Comparison of ENCODE assay signal across 1 cellular context in the genomic region with DNA sequence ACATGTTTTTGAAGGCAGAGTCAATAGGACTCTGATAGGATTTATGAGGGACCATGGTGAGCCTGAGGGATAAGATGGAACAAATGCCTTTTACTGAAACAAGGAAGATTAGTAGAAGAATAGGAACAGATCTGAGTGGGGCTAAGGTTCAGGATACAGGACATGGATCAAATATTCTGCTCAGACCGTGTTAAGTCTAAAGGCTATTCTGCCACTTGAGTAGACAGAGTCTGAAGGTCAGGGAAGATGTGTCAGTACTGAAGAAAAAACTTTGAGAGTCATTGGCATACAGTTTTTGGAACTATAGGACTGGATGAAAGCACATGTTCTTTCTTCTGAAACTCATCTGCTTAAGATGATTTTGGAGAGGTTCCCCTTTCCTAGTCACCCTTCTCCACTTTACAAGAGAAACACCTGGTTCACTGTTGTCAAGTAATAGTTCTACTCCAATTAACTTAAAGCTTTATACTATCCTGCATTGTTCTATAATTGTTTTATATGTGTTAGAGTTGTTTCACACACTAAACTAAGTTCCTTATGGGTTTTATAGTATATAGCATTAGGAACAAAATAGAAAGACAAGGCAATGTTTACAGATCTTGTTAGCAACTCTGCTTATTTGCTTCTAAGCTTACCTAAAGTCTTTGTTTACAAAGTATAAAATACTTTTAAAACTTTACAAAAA.
TF ChIP-seq lines count a peak whose summit lies in the region.

No MANE protein-coding gene starts in this region.

TF ChIP-seq in GM12878, 131 proteins besides CTCF, POLR2A, EP300 and RAD21:
- TF ChIP-seq, protein P1, sequence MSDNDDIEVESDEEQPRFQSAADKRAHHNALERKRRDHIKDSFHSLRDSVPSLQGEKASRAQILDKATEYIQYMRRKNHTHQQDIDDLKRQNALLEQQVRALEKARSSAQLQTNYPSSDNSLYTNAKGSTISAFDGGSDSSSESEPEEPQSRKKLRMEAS (IDR thresholded peaks at IDR 0.05; ENCODE audit: low read depth, low read length), result no peak
- TF ChIP-seq POLR2AphosphoS5 (IDR thresholded peaks at IDR 0.05; ENCODE audit: low read length) (no peak), SREBF1 (IDR thresholded peaks at IDR 0.05; ENCODE audit: low read length) (no peak)
TF ChIP-seq in GM12878: peak in this region for 0.
